ENCODE assay signal across 9 cellular contexts in genomic region chr17:36229644-36230043, GRCh38. TPM values are rescaled to one million over a fixed set of nuclear protein-coding genes. Genes with fewer than 3 reads are reported as not detected.
A peak's percentile ranks its signal among the peaks of the same experiment; 100 is the strongest.
DNase-seq lines count a peak whose midpoint lies in the region; ATAC-seq, FAIRE-seq and TF ChIP-seq lines count a peak whose summit lies in the region.
"Not testable (repeated sequence)": the region's sequence is repeated elsewhere in the genome, so short reads cannot be mapped to it uniquely, and the experiment has no call there.
"Had no signal": no experiment of that assay in that cellular context is flagged by ENCODE, and none has a peak within 500 bp of the region (broad histone marks: within the 10 kb centered on the region; RNA-seq: fewer than 3 reads in every experiment).

No MANE protein-coding gene starts in this region.

- not testable (repeated sequence) for H3K36me3 Mint-ChIP-seq in activated CD8-positive, alpha-beta memory T cell treated with anti-CD3 and anti-CD28 coated beads, Interleukin-2, amount 10 ng/mL, durations not matched to agents 7 days and 5 days; immature natural killer cell; neural progenitor cell

- H3K9me3 ChIP-seq in DND-41 (ENCODE audit: insufficient read depth, low read length, severe bottlenecking); HCT116 (ENCODE audit: control insufficient read depth in 1 of 2, insufficient read depth in 1 of 2, low read depth in 1 of 2, low read length in 2 of 2); K562 (replicated peaks; ENCODE audit: control insufficient read depth, insufficient read depth, low read depth, low read length); neural progenitor cell (ENCODE audit: low read depth); transverse colon: not testable (repeated sequence)

- not testable (repeated sequence) for H3K9ac ChIP-seq in DND-41 (ENCODE audit: low read depth, low read length); HCT116 (ENCODE audit: low read length); K562 (ENCODE audit: insufficient read depth in 1 of 2, low read depth in 2 of 2, low read length in 2 of 2); neural progenitor cell

- in situ Hi-C loops in K562 (cut with MboI); transverse colon (cut with MboI; ENCODE audit: low pct_ligation_motif_present in 1 of 4, low pct_unique_long_range_greater_than_20kb in 1 of 4, low sequenced_read_pairs in 3 of 4): not testable (repeated sequence)

- not testable (repeated sequence) for H3K4me3 Mint-ChIP-seq in activated CD8-positive, alpha-beta memory T cell treated with anti-CD3 and anti-CD28 coated beads, Interleukin-2, amount 10 ng/mL, durations not matched to agents 7 days and 5 days; immature natural killer cell; neural progenitor cell

- not testable (repeated sequence) for H3K27ac Mint-ChIP-seq in activated CD8-positive, alpha-beta memory T cell treated with anti-CD3 and anti-CD28 coated beads, Interleukin-2, amount 10 ng/mL, durations not matched to agents 7 days and 5 days; immature natural killer cell; neural progenitor cell

- H3K9me2 ChIP-seq in HCT116 (ENCODE audit: insufficient read depth), result not testable (repeated sequence)

- not testable (repeated sequence) for H3K9me3 Mint-ChIP-seq in activated CD8-positive, alpha-beta memory T cell treated with anti-CD3 and anti-CD28 coated beads, Interleukin-2, amount 10 ng/mL, durations not matched to agents 7 days and 5 days (ENCODE audit: low read depth); immature natural killer cell; neural progenitor cell

- not testable (repeated sequence) for BruUV-seq in HCT116 (replicated peaks; lab: Mats Ljungman, UMichigan); K562 (replicated peaks; lab: Mats Ljungman, UMichigan)

- not testable (repeated sequence) for ATAC-seq in DND-41 (ENCODE audit: insufficient read depth, low read depth); HCT116; activated CD8-positive, alpha-beta memory T cell treated with anti-CD3 and anti-CD28 coated beads, Interleukin-2, amount 10 ng/mL, durations not matched to agents 7 days and 5 days; K562

- H3K79me2 ChIP-seq in DND-41 (ENCODE audit: insufficient read depth, low read length); HCT116 (ENCODE audit: insufficient read depth, low read length); K562 (ENCODE audit: control insufficient read depth, insufficient read depth, low read length); neural progenitor cell (ENCODE audit: low read depth): not testable (repeated sequence)

- H3K9me1 ChIP-seq in K562 (ENCODE audit: control insufficient read depth, insufficient read depth, low read length), result not testable (repeated sequence)

- H3K4me3 ChIP-seq in DND-41 (ENCODE audit: low read depth in 1 of 2, low read length in 2 of 2); HCT116 (replicated peaks in 1 of 2; ENCODE audit: low read depth in 1 of 2, low read length in 2 of 2); K562; neural progenitor cell; transverse colon: not testable (repeated sequence)

- not testable (repeated sequence) for H3K4me1 Mint-ChIP-seq in activated CD8-positive, alpha-beta memory T cell treated with anti-CD3 and anti-CD28 coated beads, Interleukin-2, amount 10 ng/mL, durations not matched to agents 7 days and 5 days; immature natural killer cell; neural progenitor cell

- not testable (repeated sequence) for H3K27ac ChIP-seq in DND-41 (ENCODE audit: low read length); HCT116 (ENCODE audit: low read depth, low read length); VCaP; K562 (ENCODE audit: extremely low read depth, low read depth, low read length); neural progenitor cell; transverse colon

- WGBS in K562 (ENCODE audit: insufficient coverage, low coverage, missing lambda C conversion rate), result 6% methylated on average over 4 of the region's 5 CpGs
- 46 to 54% methylated on average over 4 to 5 of the region's 5 CpGs for WGBS in transverse colon (ENCODE audit: low coverage in 1 of 2), 2 donors

- not testable (repeated sequence) for H2AFZ ChIP-seq in DND-41 (ENCODE audit: low read depth, low read length); HCT116 (ENCODE audit: low read depth, low read length, poor library complexity, severe bottlenecking); K562 (ENCODE audit: low read depth, low read length); neural progenitor cell (replicated peaks)

- H3K4me2 ChIP-seq in DND-41 (ENCODE audit: insufficient read depth, low read length); HCT116 (ENCODE audit: low read length); K562 (ENCODE audit: insufficient read depth, low read length); neural progenitor cell: not testable (repeated sequence)

- not testable (repeated sequence) for H3K36me3 ChIP-seq in DND-41 (ENCODE audit: insufficient read depth, low read length); HCT116 (ENCODE audit: control insufficient read depth in 1 of 2, insufficient read depth in 2 of 2, low read length in 2 of 2); K562 (ENCODE audit: control insufficient read depth, insufficient read depth, low read length); neural progenitor cell; transverse colon

- POLR2A ChIA-PET in HCT116 (lab: Charles Lee); K562 (lab: Yijun Ruan, JAX): not testable (repeated sequence)

- TF ChIP-seq CTCF in DND-41 (IDR thresholded peaks at IDR 0.05; ENCODE audit: borderline replicate concordance, extremely low read depth, low read length, poor library complexity, severe bottlenecking); HCT116 (IDR thresholded peaks at IDR 0.05 in 2 of 3, conservative IDR thresholded peaks at IDR 0.05 in 1 of 3; ENCODE audit: borderline replicate concordance in 1 of 3, insufficient read depth in 1 of 3, low read depth in 2 of 3, low read length in 2 of 3); transverse colon (IDR thresholded peaks at IDR 0.05): not testable (repeated sequence)
- TF ChIP-seq CTCF in VCaP (conservative IDR thresholded peaks at IDR 0.05) (peak; percentile 9; the same call in 1 of the 2 replicates), K562 (IDR thresholded peaks at IDR 0.05 in 2 of 3, conservative IDR thresholded peaks at IDR 0.05 in 1 of 3; ENCODE audit: insufficient read depth in 2 of 3, low read depth in 1 of 3, low read length in 3 of 3) (peak in 1 of 3 experiments; percentile 22; a peak in 1 of 6 replicates), neural progenitor cell (IDR thresholded peaks at IDR 0.05) (peak; percentile 46)

- CTCF ChIA-PET in HCT116 (lab: Charles Lee); activated CD8-positive, alpha-beta memory T cell treated with anti-CD3 and anti-CD28 coated beads, Interleukin-2, amount 10 ng/mL, durations not matched to agents 7 days and 5 days (lab: Charles Lee); K562 (lab: Yijun Ruan, JAX; ENCODE audit: low intra/inter-chr PET ratio): not testable (repeated sequence)

- intact Hi-C loops in HCT116 (cut with micrococcal nuclease); K562 (cut with micrococcal nuclease); transverse colon (cut with DNase I; ENCODE audit: low total_unique reads): not testable (repeated sequence)

- H3K27me3 Mint-ChIP-seq in activated CD8-positive, alpha-beta memory T cell treated with anti-CD3 and anti-CD28 coated beads, Interleukin-2, amount 10 ng/mL, durations not matched to agents 7 days and 5 days; immature natural killer cell (ENCODE audit: low read depth in 3 of 3); neural progenitor cell (ENCODE audit: insufficient read depth, low read depth): not testable (repeated sequence)

- DNase-seq in DND-41 (peak; percentile 17), immature natural killer cell (peak; percentile 12 to 71 (median 19)), transverse colon (peak; percentile 21)
- not testable (repeated sequence) for DNase-seq in HCT116 (ENCODE audit: low read depth, low spot score); K562 (ENCODE audit: extremely low read depth in 1 of 4, low spot score in 3 of 4); neural progenitor cell (ENCODE audit: low spot score)
- DNase-seq in activated CD8-positive, alpha-beta memory T cell treated with anti-CD3 and anti-CD28 coated beads, Interleukin-2, amount 10 ng/mL, durations not matched to agents 7 days and 5 days, result peak; percentile 78

- not testable (repeated sequence) for TF ChIP-seq POLR2A in HCT116 (IDR thresholded peaks at IDR 0.05; ENCODE audit: borderline replicate concordance, extremely low read depth, insufficient read depth, insufficient read length); K562 (conservative IDR thresholded peaks at IDR 0.05); transverse colon (IDR thresholded peaks at IDR 0.05)

- not testable (repeated sequence) for TF ChIP-seq EP300 in K562 (IDR thresholded peaks at IDR 0.05; ENCODE audit: low read length); transverse colon (IDR thresholded peaks at IDR 0.05; ENCODE audit: low read depth)

- RAD21 ChIA-PET in HCT116 (lab: Charles Lee; ENCODE audit: low non-redundant PET in 1 of 2, low total read pairs in 2 of 2, uncharacterized antibody in 2 of 2, unreplicated experiment in 2 of 2), result not testable (repeated sequence)

- H3K27me3 ChIP-seq in DND-41 (ENCODE audit: insufficient read depth, low read length, poor library complexity); HCT116 (ENCODE audit: insufficient read depth, low read length); K562 (ENCODE audit: control insufficient read depth in 2 of 2, insufficient read depth in 2 of 2, low read length in 2 of 2); neural progenitor cell; transverse colon: not testable (repeated sequence)

- not testable (repeated sequence) for FAIRE-seq in K562 (lab: Jason Lieb, UNC)

- peak; percentile 28; the same call in 1 of the 2 replicates for TF ChIP-seq RAD21 in HCT116 (IDR thresholded peaks at IDR 0.05; ENCODE audit: low read depth)
- peak; percentile 51 to 72; a peak in 3 of 4 replicates for TF ChIP-seq RAD21 in K562 (CRISPR knock-in tag; conservative IDR thresholded peaks at IDR 0.05 in 1 of 2, IDR thresholded peaks at IDR 0.05 in 1 of 2)

- not testable (repeated sequence) for H4K20me1 ChIP-seq in DND-41 (ENCODE audit: insufficient read depth, low read length); HCT116 (ENCODE audit: insufficient read depth); K562 (replicated peaks; ENCODE audit: control insufficient read depth, insufficient read depth, low read length); neural progenitor cell (ENCODE audit: low read depth)

- H3F3A ChIP-seq in neural progenitor cell (ENCODE audit: low read depth), result not testable (repeated sequence)

- H3K4me1 ChIP-seq in DND-41 (ENCODE audit: insufficient read depth, low read length); HCT116 (ENCODE audit: control insufficient read depth in 1 of 2, insufficient read depth in 2 of 2, low read length in 2 of 2); K562 (replicated peaks in 1 of 2; ENCODE audit: control insufficient read depth in 2 of 2, insufficient read depth in 2 of 2, low read length in 2 of 2); neural progenitor cell; transverse colon: not testable (repeated sequence)

RNA-seq across cellular contexts. Expression of gene CCL4L2, which starts 18.8 kb away (rescaled TPM):
- total RNA-seq in HCT116 (2021; ENCODE audit: unreplicated experiment) (0.37 TPM), K562 (2014; rRNA removed) (not detected in 2 replicates), K562 (2014; rRNA removed; fragmentation: Illumina TruSeq; extraction: Trizol) (not detected in 2 replicates), K562 (2015; rRNA removed; fragmentation: Illumina TruSeq; extraction: Trizol) (not detected in 2 replicates), K562 (2021) (0.38 and 0.42 TPM in 2 replicates), neural progenitor cell (ENCODE audit: low replicate concordance) (not detected in 2 replicates), transverse colon (1 to 10 TPM in 2 of 4 donors, not detected in 2; 4.0 TPM)
- polyA plus RNA-seq in HCT116 (2012), result not detected in 2 replicates
- 10 to 100 TPM; 22.8 to 56.5 TPM for total RNA-seq in activated CD8-positive, alpha-beta memory T cell treated with anti-CD3 and anti-CD28 coated beads, Interleukin-2, amount 10 ng/mL, durations not matched to agents 7 days and 5 days
- not detected in 2 replicates for total RNA-seq in K562 (2011; cell fraction: chromatin; rRNA removed; ENCODE audit: low replicate concordance)
- total RNA-seq in K562 (2011; cell fraction: nucleolus; rRNA removed), result not detected in 2 replicates
- total RNA-seq in K562 (2011; cell fraction: nucleoplasm; rRNA removed), result not detected in 2 replicates
- polyA plus RNA-seq in K562 (2011; rRNA removed) (not detected in 2 replicates), K562 (2014; fragmentation: Illumina TruSeq; extraction: Trizol) (not detected in 2 replicates), K562 (2014; fragmentation: Nextera tagmentation; extraction: Ambion mirVana) (under 1 TPM; 0.11 to 0.51 TPM), K562 (2014; rRNA removed) (0.51 TPM in 1 of 2 replicates, not detected in the other), immature natural killer cell (100 to 1,000 TPM in 1 of 3 donors, 10 to 100 TPM in 2; 30.5 to 129 (median 54.3) TPM)
- not detected in 2 replicates for polyA plus RNA-seq in K562 (2011; cell fraction: cytosol; rRNA removed)
- polyA plus RNA-seq in K562 (2011; cell fraction: nucleus; rRNA removed), result not detected in 2 replicates
- polyA plus RNA-seq in K562 (2012), result 0.17 TPM in 1 of 2 replicates, not detected in the other
- polyA minus RNA-seq in K562 (2011; rRNA and poly(A)+ RNA removed), result not detected in 2 replicates
- not detected in 2 replicates for polyA minus RNA-seq in K562 (2011; cell fraction: cytosol; rRNA and poly(A)+ RNA removed)
- not detected in 2 replicates for polyA minus RNA-seq in K562 (2011; cell fraction: nucleus; rRNA and poly(A)+ RNA removed)

RNA-seq across cellular contexts. Expression of gene CCL3L1, which starts 33.1 kb away (rescaled TPM):
- total RNA-seq in HCT116 (2021; ENCODE audit: unreplicated experiment), result 0.30 TPM
- polyA plus RNA-seq in HCT116 (2012), result 0.10 and 0.18 TPM in 2 replicates
- 10 to 100 TPM; 10.5 to 35.6 TPM for total RNA-seq in activated CD8-positive, alpha-beta memory T cell treated with anti-CD3 and anti-CD28 coated beads, Interleukin-2, amount 10 ng/mL, durations not matched to agents 7 days and 5 days
- total RNA-seq in K562 (2011; cell fraction: chromatin; rRNA removed; ENCODE audit: low replicate concordance), result not detected in 2 replicates
- total RNA-seq in K562 (2011; cell fraction: nucleolus; rRNA removed), result not detected in 2 replicates
- total RNA-seq in K562 (2011; cell fraction: nucleoplasm; rRNA removed), result not detected in 2 replicates
- total RNA-seq in K562 (2014; rRNA removed), result not detected in 2 replicates
- total RNA-seq in K562 (2014; rRNA removed; fragmentation: Illumina TruSeq; extraction: Trizol), result not detected in 2 replicates
- total RNA-seq in K562 (2015; rRNA removed; fragmentation: Illumina TruSeq; extraction: Trizol), result 0.18 TPM in 1 of 2 replicates, not detected in the other
- 0.25 and 0.31 TPM in 2 replicates for total RNA-seq in K562 (2021)
- not detected in 2 replicates for polyA plus RNA-seq in K562 (2011; rRNA removed)
- not detected in 2 replicates for polyA plus RNA-seq in K562 (2011; cell fraction: cytosol; rRNA removed)
- not detected in 2 replicates for polyA plus RNA-seq in K562 (2011; cell fraction: nucleus; rRNA removed)
- polyA plus RNA-seq in K562 (2012), result 0.23 and 0.30 TPM in 2 replicates
- not detected in 2 replicates for polyA plus RNA-seq in K562 (2014; fragmentation: Illumina TruSeq; extraction: Trizol)
- under 1 TPM in 1 of 2 experiments, not detected in 1; 0.10 TPM for polyA plus RNA-seq in K562 (2014; fragmentation: Nextera tagmentation; extraction: Ambion mirVana)
- polyA plus RNA-seq in K562 (2014; rRNA removed), result not detected in 2 replicates
- not detected in 2 replicates for polyA minus RNA-seq in K562 (2011; rRNA and poly(A)+ RNA removed)
- polyA minus RNA-seq in K562 (2011; cell fraction: cytosol; rRNA and poly(A)+ RNA removed), result not detected in 2 replicates
- polyA minus RNA-seq in K562 (2011; cell fraction: nucleus; rRNA and poly(A)+ RNA removed), result not detected in 2 replicates
- polyA plus RNA-seq in immature natural killer cell, result 10 to 100 TPM in 1 of 3 donors, 1 to 10 TPM in 2; 1.0 to 39.5 (median 2.9) TPM
- 1.2 and 2.9 TPM in 2 replicates for total RNA-seq in neural progenitor cell (ENCODE audit: low replicate concordance)
- total RNA-seq in transverse colon, result under 1 TPM in 1 of 4 donors, not detected in 3; 0.79 TPM

RNA-seq across cellular contexts. Expression of gene TBC1D3I, which starts 34.7 kb away (rescaled TPM):
- total RNA-seq in HCT116 (2021; ENCODE audit: unreplicated experiment) (0.17 TPM), K562 (2014; rRNA removed) (not detected in 2 replicates), K562 (2014; rRNA removed; fragmentation: Illumina TruSeq; extraction: Trizol) (not detected in 2 replicates), K562 (2015; rRNA removed; fragmentation: Illumina TruSeq; extraction: Trizol) (not detected in 2 replicates), K562 (2021) (0.22 TPM in 1 of 2 replicates, not detected in the other), neural progenitor cell (ENCODE audit: low replicate concordance) (0.22 TPM in 1 of 2 replicates, not detected in the other), transverse colon (under 1 TPM in 1 of 4 donors, not detected in 3; 0.27 TPM)
- 0.05 and 0.25 TPM in 2 replicates for polyA plus RNA-seq in HCT116 (2012)
- total RNA-seq in activated CD8-positive, alpha-beta memory T cell treated with anti-CD3 and anti-CD28 coated beads, Interleukin-2, amount 10 ng/mL, durations not matched to agents 7 days and 5 days, result 1 to 10 TPM in 1 of 2 experiments, under 1 TPM in 1; 0.45 to 1.1 TPM
- total RNA-seq in K562 (2011; cell fraction: chromatin; rRNA removed; ENCODE audit: low replicate concordance), result 0.32 TPM in 1 of 2 replicates, not detected in the other
- not detected in 2 replicates for total RNA-seq in K562 (2011; cell fraction: nucleolus; rRNA removed)
- not detected in 2 replicates for total RNA-seq in K562 (2011; cell fraction: nucleoplasm; rRNA removed)
- polyA plus RNA-seq in K562 (2011; rRNA removed) (not detected in 2 replicates), K562 (2014; fragmentation: Illumina TruSeq; extraction: Trizol) (not detected in 2 replicates), K562 (2014; fragmentation: Nextera tagmentation; extraction: Ambion mirVana) (not detected), K562 (2014; rRNA removed) (0.19 TPM in 1 of 2 replicates, not detected in the other), immature natural killer cell (not detected)
- polyA plus RNA-seq in K562 (2011; cell fraction: cytosol; rRNA removed), result 0.06 TPM in 1 of 2 replicates, not detected in the other
- polyA plus RNA-seq in K562 (2011; cell fraction: nucleus; rRNA removed), result 0.07 TPM in 1 of 2 replicates, not detected in the other
- polyA plus RNA-seq in K562 (2012), result 0.07 TPM in 1 of 2 replicates, not detected in the other
- 0.14 TPM in 1 of 2 replicates, not detected in the other for polyA minus RNA-seq in K562 (2011; rRNA and poly(A)+ RNA removed)
- not detected in 2 replicates for polyA minus RNA-seq in K562 (2011; cell fraction: cytosol; rRNA and poly(A)+ RNA removed)
- polyA minus RNA-seq in K562 (2011; cell fraction: nucleus; rRNA and poly(A)+ RNA removed), result not detected in 2 replicates
- total RNA-seq: Daoy had no signal

RNA-seq across cellular contexts. Expression of gene TBC1D3B, which starts 53.2 kb away (rescaled TPM):
- total RNA-seq in HCT116 (2021; ENCODE audit: unreplicated experiment) (11.3 TPM), K562 (2014; rRNA removed) (not detected in 2 replicates), K562 (2014; rRNA removed; fragmentation: Illumina TruSeq; extraction: Trizol) (not detected in 2 replicates), K562 (2015; rRNA removed; fragmentation: Illumina TruSeq; extraction: Trizol) (0.29 and 0.83 TPM in 2 replicates), K562 (2021) (0.51 and 0.60 TPM in 2 replicates), neural progenitor cell (ENCODE audit: low replicate concordance) (3.3 TPM in 1 of 2 replicates, not detected in the other), transverse colon (10 to 100 TPM in 1 of 4 donors, 1 to 10 TPM in 1, not detected in 2; 5.2 to 12.1 TPM)
- polyA plus RNA-seq in HCT116 (2012), result 4.1 and 4.5 TPM in 2 replicates
- 1 to 10 TPM; 5.8 to 9.9 TPM for total RNA-seq in activated CD8-positive, alpha-beta memory T cell treated with anti-CD3 and anti-CD28 coated beads, Interleukin-2, amount 10 ng/mL, durations not matched to agents 7 days and 5 days
- 2.6 and 3.3 TPM in 2 replicates for total RNA-seq in K562 (2011; cell fraction: chromatin; rRNA removed; ENCODE audit: low replicate concordance)
- 2.8 TPM in 1 of 2 replicates, not detected in the other for total RNA-seq in K562 (2011; cell fraction: nucleolus; rRNA removed)
- 1.2 TPM in 1 of 2 replicates, not detected in the other for total RNA-seq in K562 (2011; cell fraction: nucleoplasm; rRNA removed)
- polyA plus RNA-seq in K562 (2011; rRNA removed) (not detected in 2 replicates), K562 (2014; fragmentation: Illumina TruSeq; extraction: Trizol) (not detected in 2 replicates), K562 (2014; fragmentation: Nextera tagmentation; extraction: Ambion mirVana) (not detected), K562 (2014; rRNA removed) (not detected in 2 replicates), immature natural killer cell (not detected)
- polyA plus RNA-seq in K562 (2011; cell fraction: cytosol; rRNA removed), result not detected in 2 replicates
- 1.2 and 2.8 TPM in 2 replicates for polyA plus RNA-seq in K562 (2011; cell fraction: nucleus; rRNA removed)
- 0.33 and 1.3 TPM in 2 replicates for polyA plus RNA-seq in K562 (2012)
- polyA minus RNA-seq in K562 (2011; rRNA and poly(A)+ RNA removed), result not detected in 2 replicates
- polyA minus RNA-seq in K562 (2011; cell fraction: cytosol; rRNA and poly(A)+ RNA removed), result not detected in 2 replicates
- not detected in 2 replicates for polyA minus RNA-seq in K562 (2011; cell fraction: nucleus; rRNA and poly(A)+ RNA removed)
- total RNA-seq: Daoy had no signal

Comparison
In these comparisons a context has a peak if more than half of its experiments do, and no peak if none do; other contexts are left out.
1. RNA of gene CCL4L2, which starts 18.8 kb away (total RNA-seq): 22.8 to 56.5 TPM in activated CD8-positive, alpha-beta memory T cell treated with anti-CD3 and anti-CD28 coated beads, Interleukin-2, amount 10 ng/mL, durations not matched to agents 7 days and 5 days; 4.0 TPM in transverse colon, 0.37 TPM in HCT116 (single experiment), 0.38 to 0.42 TPM in K562 and not detected in neural progenitor cell; every median in the first group is over 4 times any median in the second.